In the genomic region with DNA sequence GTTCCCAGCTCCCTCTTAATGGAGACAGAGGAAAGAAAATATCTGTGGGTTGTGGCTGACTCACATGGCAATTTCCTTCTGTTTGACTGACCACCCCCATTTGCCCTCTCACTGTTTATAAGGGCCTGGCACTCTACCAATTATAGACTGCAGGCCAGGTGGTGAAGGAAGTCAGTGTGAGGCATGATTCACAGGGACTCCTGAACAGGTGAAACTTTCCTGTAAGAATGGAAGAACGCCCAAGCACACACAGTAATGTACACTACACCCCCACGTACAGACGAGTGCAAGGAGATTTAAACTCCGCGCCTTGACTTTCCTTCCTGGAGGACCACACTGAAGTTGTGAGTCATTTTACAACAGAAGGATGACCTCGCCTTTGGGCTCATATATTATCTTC, we compare ENCODE assay signal across 21 cellular contexts.
A peak's percentile ranks its signal among the peaks of the same experiment; 100 is the strongest.
DNase-seq lines count a peak whose midpoint lies in the region; ATAC-seq and TF ChIP-seq lines count a peak whose summit lies in the region.
"Had no signal": no experiment of that assay in that cellular context is flagged by ENCODE, and none has a peak within 500 bp of the region (broad histone marks: within the 10 kb centered on the region; RNA-seq: fewer than 3 reads in every experiment).

No MANE protein-coding gene starts in this region.

- H3K4me1 ChIP-seq in parathyroid adenoma = peaks cover 12% of the 10 kb centered on the region
- H3K4me1 ChIP-seq in uterus = no peaks in the 10 kb centered on the region
- H3K4me1 ChIP-seq: BLaER1 treated with 17β-estradiol and CSF1 and Interleukin-3, amounts not matched to agents 10 nM and 100 nM; gastrocnemius medialis had no signal

- no peaks in the 10 kb centered on the region for H3K36me3 ChIP-seq in parathyroid adenoma (ENCODE audit: control insufficient read depth, insufficient read depth, low read length)
- peaks cover 0 to 2% of the 10 kb centered on the region in 2 donors for H3K36me3 ChIP-seq in uterus
- H3K36me3 ChIP-seq: BLaER1 treated with 17β-estradiol and CSF1 and Interleukin-3, amounts not matched to agents 10 nM and 100 nM; gastrocnemius medialis had no signal

- TF ChIP-seq CTCF in parathyroid adenoma (IDR thresholded peaks at IDR 0.05) (no peak), uterus (IDR thresholded peaks at IDR 0.05) (no peak)

- H3K9me3 ChIP-seq in parathyroid adenoma (ENCODE audit: control insufficient read depth, low read length) (no peaks in the 10 kb centered on the region), uterus (no peaks in the 10 kb centered on the region)
- H3K9me3 ChIP-seq: gastrocnemius medialis, SK-N-SH had no signal

- TF ChIP-seq POLR2A in uterus (IDR thresholded peaks at IDR 0.05) = no peak

- H3K9ac ChIP-seq in parathyroid adenoma = no peak overlapping the region
- H3K9ac ChIP-seq: BLaER1 treated with 17β-estradiol and CSF1 and Interleukin-3, amounts not matched to agents 10 nM and 100 nM; SK-N-SH had no signal

- DNase-seq in Daoy (ENCODE audit: low read depth) (peak; percentile 4), SHP77 treated with DMSO at 0.1 percent for 48 hours (lab: John Stamatoyannopoulos, UW) (peak; percentile 24), islet precursor cell (peak; percentile 89), uterus (no peak), GM03348 (ENCODE audit: low spot score) (no peak)
- DNase-seq in effector CD4-positive, alpha-beta T cell = no peak
- DNase-seq: activated CD4-positive, alpha-beta T cell treated with anti-CD3 and anti-CD28 coated beads for 4 hours; activated naive CD4-positive, alpha-beta T cell; activated T-cell treated with anti-CD3 and anti-CD28 coated beads, Interleukin-2, amount 50 U/mL, for 24 hours; EL; gastrocnemius medialis; hypothalamus; MM.1S; NCI-H1436; NCI-H510A treated with DMSO at 0.1 percent for 48 hours; SK-N-SH; stimulated activated CD4-positive, alpha-beta T cell treated with anti-CD3 and anti-CD28 coated beads, Interleukin-1b, Interleukin-23, amount 100 ng/mL, for 48 hours; T-helper 2 cell had no signal

- ATAC-seq in HG03135 (IDR thresholded peaks at IDR 0.05; ENCODE audit: unreplicated experiment) = no peak
- ATAC-seq: gastrocnemius medialis had no signal

- no peaks in the 10 kb centered on the region for H3K79me2 ChIP-seq in parathyroid adenoma

- no peaks in the 10 kb centered on the region for H3K27me3 ChIP-seq in parathyroid adenoma (ENCODE audit: control insufficient read depth, insufficient read depth, low read length)
- no peaks in the 10 kb centered on the region for H3K27me3 ChIP-seq in uterus
- H3K27me3 ChIP-seq: BLaER1 treated with 17β-estradiol and CSF1 and Interleukin-3, amounts not matched to agents 10 nM and 100 nM; gastrocnemius medialis had no signal

- intact Hi-C loops in uterus (cut with DNase I; ENCODE audit: low total_unique reads) = no loop called here

- H3K4me2 ChIP-seq in parathyroid adenoma (ENCODE audit: low read length) = no peak overlapping the region
- H3K4me2 ChIP-seq: BLaER1 treated with 17β-estradiol and CSF1 and Interleukin-3, amounts not matched to agents 10 nM and 100 nM; SK-N-SH had no signal

- peak overlapping the region; percentile 61 for H2AFZ ChIP-seq in parathyroid adenoma

- H3K4me3 ChIP-seq in parathyroid adenoma (ENCODE audit: low read depth, low read length) = no peak overlapping the region
- H3K4me3 ChIP-seq in uterus = no peak overlapping the region
- H3K4me3 ChIP-seq: BLaER1 treated with 17β-estradiol and CSF1 and Interleukin-3, amounts not matched to agents 10 nM and 100 nM; gastrocnemius medialis had no signal

- peak overlapping the region; percentile 30 for H3K27ac ChIP-seq in parathyroid adenoma
- H3K27ac ChIP-seq in uterus = no peak overlapping the region
- H3K27ac ChIP-seq: BLaER1 treated with 17β-estradiol and CSF1 and Interleukin-3, amounts not matched to agents 10 nM and 100 nM; gastrocnemius medialis had no signal

Comparison
In these comparisons a context has a peak if more than half of its experiments do, and no peak if none do; other contexts are left out.
1. DNase-seq: peak in Daoy (single experiment), SHP77 treated with DMSO at 0.1 percent for 48 hours (single experiment) and islet precursor cell (single experiment); none in uterus (0 of 2), effector CD4-positive, alpha-beta T cell (single experiment) and GM03348 (single experiment).